In the genomic region with DNA sequence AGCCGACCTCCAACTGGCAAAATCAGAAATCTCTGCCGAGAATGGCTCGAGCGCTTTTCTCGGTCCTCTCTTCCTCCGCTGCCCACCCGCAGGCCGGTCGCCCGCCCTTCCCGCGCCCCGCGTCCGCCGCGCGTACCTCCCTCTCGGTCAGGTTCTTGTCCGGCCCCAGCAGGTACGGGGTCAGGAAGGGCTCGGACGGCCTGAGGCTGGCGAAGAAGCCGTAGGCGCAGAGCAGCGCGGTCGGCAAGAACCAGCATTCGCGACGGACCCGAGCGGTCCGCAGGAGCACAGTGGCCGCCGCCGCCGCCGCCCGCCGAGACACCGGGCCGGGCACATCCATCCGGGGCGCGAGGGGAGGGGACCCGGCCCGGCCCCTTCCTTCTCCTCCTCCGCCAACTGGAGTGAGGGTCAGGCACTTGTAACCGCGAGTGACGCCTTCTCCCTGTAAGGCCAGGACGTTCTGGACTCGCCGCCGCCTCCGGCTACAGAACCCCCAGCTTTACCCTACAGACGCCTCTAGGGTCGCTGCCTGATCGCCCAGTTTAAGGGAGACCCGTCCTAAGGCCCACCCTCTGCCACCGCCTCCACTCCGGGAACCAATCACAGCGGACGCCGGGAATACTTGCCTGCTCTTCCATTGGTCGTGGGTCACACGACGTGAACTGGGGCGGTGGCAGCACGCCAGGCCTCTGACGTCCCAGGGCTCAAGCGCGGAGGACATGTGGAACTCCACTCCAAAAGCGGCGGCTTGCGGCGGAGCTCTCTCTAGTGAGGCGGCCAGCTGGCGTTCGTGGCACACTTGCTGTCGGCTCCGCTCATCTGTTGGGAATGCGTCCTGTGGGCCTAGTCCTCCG, we compare ENCODE assay signal across 8 cellular contexts. TPM values are rescaled to one million over a fixed set of nuclear protein-coding genes. Genes with fewer than 3 reads are reported as not detected.
A peak's percentile ranks its signal among the peaks of the same experiment; 100 is the strongest.
DNase-seq lines count a peak whose midpoint lies in the region; TF ChIP-seq lines count a peak whose summit lies in the region.

A gene with protein sequence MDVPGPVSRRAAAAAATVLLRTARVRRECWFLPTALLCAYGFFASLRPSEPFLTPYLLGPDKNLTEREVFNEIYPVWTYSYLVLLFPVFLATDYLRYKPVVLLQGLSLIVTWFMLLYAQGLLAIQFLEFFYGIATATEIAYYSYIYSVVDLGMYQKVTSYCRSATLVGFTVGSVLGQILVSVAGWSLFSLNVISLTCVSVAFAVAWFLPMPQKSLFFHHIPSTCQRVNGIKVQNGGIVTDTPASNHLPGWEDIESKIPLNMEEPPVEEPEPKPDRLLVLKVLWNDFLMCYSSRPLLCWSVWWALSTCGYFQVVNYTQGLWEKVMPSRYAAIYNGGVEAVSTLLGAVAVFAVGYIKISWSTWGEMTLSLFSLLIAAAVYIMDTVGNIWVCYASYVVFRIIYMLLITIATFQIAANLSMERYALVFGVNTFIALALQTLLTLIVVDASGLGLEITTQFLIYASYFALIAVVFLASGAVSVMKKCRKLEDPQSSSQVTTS (minus strand): TSS at position 518 of the 854 bp plus-strand sequence. CDS start 178 bp downstream, at position 340.

- peaks cover 2% of the 10 kb centered on the region; the same call in 1 of the 2 replicates for H3K27me3 Mint-ChIP-seq in HFFc6 (ENCODE audit: insufficient read depth)

- DNase-seq in HFFc6, result peak; percentile 100
- DNase-seq in NAMALWA (ENCODE audit: low spot score), result peak; percentile 99
- DNase-seq in SK-N-DZ (ENCODE audit: low spot score), result peak; percentile 99
- DNase-seq in activated naive CD4-positive, alpha-beta T cell treated with anti-CD3 and anti-CD28 coated beads, Interleukin-2, amount 50 U/mL, for 16 hours, result peak; percentile 93
- peak; percentile 99 for DNase-seq in germinal center (ENCODE audit: low spot score)
- DNase-seq in non-pigmented ciliary epithelial cell (ENCODE audit: low read depth), result peak; percentile 96
- DNase-seq in superior temporal gyrus (ENCODE audit: extremely low spot score), result peak; percentile 99

- H3K4me3 Mint-ChIP-seq in HFFc6, result peak within 1 kb of the TSS; percentile 94

- H3K27ac Mint-ChIP-seq in HFFc6, result peak within 1 kb of the TSS; percentile 100

- no peaks in the 10 kb centered on the region for H3K36me3 Mint-ChIP-seq in HFFc6 (ENCODE audit: low read depth)

- no peaks in the 10 kb centered on the region for H3K9me3 Mint-ChIP-seq in HFFc6

- peak; percentile 39; the same call in 1 of the 2 replicates for TF ChIP-seq CTCF in HFFc6 (IDR thresholded peaks at IDR 0.05)

- H3K4me1 Mint-ChIP-seq in HFFc6 (ENCODE audit: low read depth), result peaks cover 51% of the 10 kb centered on the region

- H3K4me3 ChIP-seq in GM08714 (ENCODE audit: low read length), result peak within 1 kb of the TSS; percentile 88

RNA-seq across cellular contexts. Expression of the gene that starts here (rescaled TPM):
- 1 to 10 TPM; 2.3 to 3.2 (median 2.8) TPM for total RNA-seq in HFFc6 (2021; fragmentation: NEBNext Ultra II Directional; extraction: Animal tissue kit (Norgen Biotek cat#: 25700))
- 14.6 and 19.7 TPM in 2 replicates for polyA plus RNA-seq in SK-N-DZ (2014; cell fraction: cytosol; rRNA removed)
- polyA plus RNA-seq in SK-N-DZ (2014; cell fraction: nucleus; rRNA removed), result 16.9 and 22.5 TPM in 2 replicates

Comparison
In these comparisons a context has a peak if more than half of its experiments do, and no peak if none do; other contexts are left out.
1. Peak in every context shown above with its lines: DNase-seq and H3K4me3 ChIP-seq.